Comparison of ENCODE assay signal across 30 cellular contexts in genomic region chr5:179287071-179287470, GRCh38. TPM values are rescaled to one million over a fixed set of nuclear protein-coding genes. Genes with fewer than 3 reads are reported as not detected.
A peak's percentile ranks its signal among the peaks of the same experiment; 100 is the strongest.
DNase-seq lines count a peak whose midpoint lies in the region; ATAC-seq and TF ChIP-seq lines count a peak whose summit lies in the region.
"Had no signal": no experiment of that assay in that cellular context is flagged by ENCODE, and none has a peak within 500 bp of the region (broad histone marks: within the 10 kb centered on the region; RNA-seq: fewer than 3 reads in every experiment).

No MANE protein-coding gene starts in this region.

- H3K27ac ChIP-seq in BLaER1 treated with 17β-estradiol and CSF1 and Interleukin-3, amounts not matched to agents 10 nM and 100 nM = no peak overlapping the region
- H3K27ac ChIP-seq in brain microvascular endothelial cell = no peak overlapping the region
- H3K27ac ChIP-seq: hepatocyte, KMS-11, parathyroid adenoma, stomach, transverse colon had no signal

- H3K9ac ChIP-seq in BLaER1 treated with 17β-estradiol and CSF1 and Interleukin-3, amounts not matched to agents 10 nM and 100 nM = peak overlapping the region in 3 of 11 experiments; percentile 17 to 36 (median 29); a peak in 2 of 22 replicates
- H3K9ac ChIP-seq: KMS-11, parathyroid adenoma had no signal

- TF ChIP-seq CTCF in glutamatergic neuron (IDR thresholded peaks at IDR 0.05; ENCODE audit: partially characterized antibody, unreplicated experiment) = no peak
- no peak for TF ChIP-seq CTCF in nephron (IDR thresholded peaks at IDR 0.05; ENCODE audit: unreplicated experiment in 3 of 3)
- no peak for TF ChIP-seq CTCF in brain microvascular endothelial cell (IDR thresholded peaks at IDR 0.05; ENCODE audit: low read depth, low read length, missing control alignments)

- no peaks in the 10 kb centered on the region for H3K36me3 ChIP-seq in BLaER1 treated with 17β-estradiol and CSF1 and Interleukin-3, amounts not matched to agents 10 nM and 100 nM
- no peaks in the 10 kb centered on the region for H3K36me3 ChIP-seq in brain microvascular endothelial cell (replicated peaks)
- H3K36me3 ChIP-seq: gastrocnemius medialis, stomach, transverse colon had no signal

- peak overlapping the region; percentile 59 for H3K4me3 Mint-ChIP-seq in glutamatergic neuron (ENCODE audit: unreplicated experiment)
- H3K4me3 Mint-ChIP-seq in nephron = no peak overlapping the region
- H3K4me3 Mint-ChIP-seq in stimulated activated effector memory CD8-positive, alpha-beta T cell treated with anti-CD3 and anti-CD28 coated beads, Interleukin-12 subunit alpha, Interleukin-12 subunit beta, amount 100 ng/mL, for 72 hours = no peak overlapping the region
- H3K4me3 Mint-ChIP-seq: activated CD4-positive, alpha-beta T cell treated with anti-CD3 and anti-CD28 coated beads for 36 hours; activated CD8-positive, alpha-beta T cell treated with anti-CD3 and anti-CD28 coated beads, Interleukin-2, amount 10 ng/mL, durations not matched to agents 7 days and 5 days; activated naive CD8-positive, alpha-beta T cell treated with anti-CD3 and anti-CD28 coated beads, Interleukin-2, amount 10 ng/mL, durations not matched to agents 7 days and 5 days; CD4-positive, CD25-positive, alpha-beta regulatory T cell; GM23338; HFFc6; mesothelial cell of epicardium; naive thymus-derived CD8-positive, alpha-beta T cell had no signal

- in situ Hi-C loops in brain microvascular endothelial cell (cut with HindIII; ENCODE audit: low pct_ligation_motif_present, low sequenced_read_pairs) = no loop called here

- H3K4me1 Mint-ChIP-seq in glutamatergic neuron (ENCODE audit: low read depth, unreplicated experiment) (peaks cover 29% of the 10 kb centered on the region), nephron (peaks cover 31% of the 10 kb centered on the region)
- no peaks in the 10 kb centered on the region for H3K4me1 Mint-ChIP-seq in stimulated activated effector memory CD8-positive, alpha-beta T cell treated with anti-CD3 and anti-CD28 coated beads, Interleukin-12 subunit alpha, Interleukin-12 subunit beta, amount 100 ng/mL, for 72 hours
- H3K4me1 Mint-ChIP-seq: activated CD4-positive, alpha-beta T cell treated with anti-CD3 and anti-CD28 coated beads for 36 hours; activated naive CD8-positive, alpha-beta T cell treated with anti-CD3 and anti-CD28 coated beads, Interleukin-2, amount 10 ng/mL, durations not matched to agents 7 days and 5 days; CD4-positive, CD25-positive, alpha-beta regulatory T cell; GM23338; naive thymus-derived CD8-positive, alpha-beta T cell had no signal

- no peaks in the 10 kb centered on the region for H3K27me3 ChIP-seq in BLaER1 treated with 17β-estradiol and CSF1 and Interleukin-3, amounts not matched to agents 10 nM and 100 nM
- no peaks in the 10 kb centered on the region for H3K27me3 ChIP-seq in brain microvascular endothelial cell (replicated peaks)
- H3K27me3 ChIP-seq: gastrocnemius medialis, hepatocyte, stomach, transverse colon had no signal

- H3K4me2 ChIP-seq in BLaER1 treated with 17β-estradiol and CSF1 and Interleukin-3, amounts not matched to agents 10 nM and 100 nM = peak overlapping the region in 9 of 11 experiments; percentile 41 to 90 (median 78); a peak in 19 of 22 replicates
- H3K4me2 ChIP-seq: GM23338, hepatocyte, KMS-11 had no signal

- ATAC-seq in stimulated activated effector memory CD8-positive, alpha-beta T cell treated with anti-CD3 and anti-CD28 coated beads, Interleukin-12 subunit alpha, Interleukin-12 subunit beta, amount 100 ng/mL, for 72 hours = peak; percentile 8
- ATAC-seq in GM21528 (IDR thresholded peaks at IDR 0.05; ENCODE audit: low FRiP score, unreplicated experiment) = no peak
- ATAC-seq: activated CD4-positive, alpha-beta T cell treated with anti-CD3 and anti-CD28 coated beads for 36 hours; activated CD8-positive, alpha-beta T cell treated with anti-CD3 and anti-CD28 coated beads, Interleukin-2, amount 10 ng/mL, durations not matched to agents 7 days and 5 days; gastrocnemius medialis; GM23338; naive thymus-derived CD8-positive, alpha-beta T cell had no signal

- H3K27ac Mint-ChIP-seq in glutamatergic neuron (ENCODE audit: unreplicated experiment) = no peak overlapping the region
- peak overlapping the region in 2 of 3 experiments; percentile 42 to 70 for H3K27ac Mint-ChIP-seq in nephron
- H3K27ac Mint-ChIP-seq in stimulated activated effector memory CD8-positive, alpha-beta T cell treated with anti-CD3 and anti-CD28 coated beads, Interleukin-12 subunit alpha, Interleukin-12 subunit beta, amount 100 ng/mL, for 72 hours = no peak overlapping the region
- H3K27ac Mint-ChIP-seq: activated CD4-positive, alpha-beta T cell treated with anti-CD3 and anti-CD28 coated beads for 36 hours; activated CD8-positive, alpha-beta T cell treated with anti-CD3 and anti-CD28 coated beads, Interleukin-2, amount 10 ng/mL, durations not matched to agents 7 days and 5 days; activated naive CD8-positive, alpha-beta T cell treated with anti-CD3 and anti-CD28 coated beads, Interleukin-2, amount 10 ng/mL, durations not matched to agents 7 days and 5 days; CD4-positive, CD25-positive, alpha-beta regulatory T cell; GM23338; HFFc6; mesothelial cell of epicardium; naive thymus-derived CD8-positive, alpha-beta T cell had no signal

- peak; percentile 17 for DNase-seq in glutamatergic neuron
- DNase-seq in stimulated activated effector memory CD8-positive, alpha-beta T cell treated with anti-CD3 and anti-CD28 coated beads, Interleukin-12 subunit alpha, Interleukin-12 subunit beta, amount 100 ng/mL, for 72 hours (ENCODE audit: low spot score in 2 of 2) = no peak
- DNase-seq in SIG-M5 (lab: John Stamatoyannopoulos, UW) = no peak
- DNase-seq in brain microvascular endothelial cell = no peak
- DNase-seq in AML-193 (lab: John Stamatoyannopoulos, UW) = no peak
- DNase-seq: activated CD4-positive, alpha-beta T cell treated with anti-CD3 and anti-CD28 coated beads for 36 hours; activated CD8-positive, alpha-beta T cell treated with anti-CD3 and anti-CD28 coated beads, Interleukin-2, amount 10 ng/mL, durations not matched to agents 7 days and 5 days; activated gamma-delta T cell; activated naive CD8-positive, alpha-beta T cell treated with anti-CD3 and anti-CD28 coated beads, Interleukin-2, amount 10 ng/mL, durations not matched to agents 7 days and 5 days; activated T-cell treated with anti-CD3 and anti-CD28 coated beads for 4 hours; CD4-positive, CD25-positive, alpha-beta regulatory T cell; DND-41; gastrocnemius medialis; HFFc6; MM.1S; NCI-H1436; stomach; transverse colon had no signal

- H3K36me3 Mint-ChIP-seq in glutamatergic neuron (ENCODE audit: unreplicated experiment) (peaks cover 6% of the 10 kb centered on the region), nephron (ENCODE audit: low read depth) (no peaks in the 10 kb centered on the region)
- no peaks in the 10 kb centered on the region for H3K36me3 Mint-ChIP-seq in stimulated activated effector memory CD8-positive, alpha-beta T cell treated with anti-CD3 and anti-CD28 coated beads, Interleukin-12 subunit alpha, Interleukin-12 subunit beta, amount 100 ng/mL, for 72 hours
- H3K36me3 Mint-ChIP-seq: activated naive CD8-positive, alpha-beta T cell treated with anti-CD3 and anti-CD28 coated beads, Interleukin-2, amount 10 ng/mL, durations not matched to agents 7 days and 5 days; CD4-positive, CD25-positive, alpha-beta regulatory T cell; mesothelial cell of epicardium had no signal

- H3K9me3 ChIP-seq in BLaER1 treated with 17β-estradiol and CSF1 and Interleukin-3, amounts not matched to agents 10 nM and 100 nM (replicated peaks in 1 of 11) = peaks cover 0 to 3% (median 0%) of the 10 kb centered on the region in 11 experiments; a peak in 2 of 22 replicates
- H3K9me3 ChIP-seq: gastrocnemius medialis, stomach, transverse colon had no signal

- H3K27me3 Mint-ChIP-seq in glutamatergic neuron (ENCODE audit: unreplicated experiment) = peaks cover 16% of the 10 kb centered on the region
- H3K27me3 Mint-ChIP-seq in nephron (ENCODE audit: low read depth) = peaks cover 15% of the 10 kb centered on the region
- H3K27me3 Mint-ChIP-seq: activated CD4-positive, alpha-beta T cell treated with anti-CD3 and anti-CD28 coated beads for 36 hours; CD4-positive, CD25-positive, alpha-beta regulatory T cell; naive thymus-derived CD8-positive, alpha-beta T cell had no signal

- H3K9me3 Mint-ChIP-seq in glutamatergic neuron (ENCODE audit: unreplicated experiment) (peaks cover 11% of the 10 kb centered on the region), nephron (peaks cover 7% of the 10 kb centered on the region)
- no peaks in the 10 kb centered on the region for H3K9me3 Mint-ChIP-seq in stimulated activated effector memory CD8-positive, alpha-beta T cell treated with anti-CD3 and anti-CD28 coated beads, Interleukin-12 subunit alpha, Interleukin-12 subunit beta, amount 100 ng/mL, for 72 hours
- H3K9me3 Mint-ChIP-seq: activated naive CD8-positive, alpha-beta T cell treated with anti-CD3 and anti-CD28 coated beads, Interleukin-2, amount 10 ng/mL, durations not matched to agents 7 days and 5 days; CD4-positive, CD25-positive, alpha-beta regulatory T cell; GM23338; HFFc6 had no signal

- H3K4me3 ChIP-seq in BLaER1 treated with 17β-estradiol and CSF1 and Interleukin-3, amounts not matched to agents 10 nM and 100 nM = no peak overlapping the region
- H3K4me3 ChIP-seq in brain microvascular endothelial cell (ENCODE audit: low read depth, low read length) = no peak overlapping the region
- H3K4me3 ChIP-seq: gastrocnemius medialis, GM23338, hepatocyte, stomach, transverse colon had no signal

- peaks cover 23 to 66% (median 59%) of the 10 kb centered on the region in 10 experiments; a peak in 19 of 20 replicates for H3K4me1 ChIP-seq in BLaER1 treated with 17β-estradiol and CSF1 and Interleukin-3, amounts not matched to agents 10 nM and 100 nM
- H3K4me1 ChIP-seq: parathyroid adenoma had no signal

- H4K20me1 ChIP-seq in BLaER1 treated with 17β-estradiol and CSF1 and Interleukin-3, amounts not matched to agents 10 nM and 100 nM = peaks cover 0 to 30% (median 0%) of the 10 kb centered on the region in 11 experiments; a peak in 7 of 22 replicates

RNA-seq across cellular contexts. Expression of gene ADAMTS2, which starts 58.2 kb away (rescaled TPM):
- total RNA-seq in glutamatergic neuron (ENCODE audit: unreplicated experiment) = 23.5 TPM
- total RNA-seq: activated CD4-positive, alpha-beta T cell treated with anti-CD3 and anti-CD28 coated beads for 36 hours; activated CD8-positive, alpha-beta T cell treated with anti-CD3 and anti-CD28 coated beads, Interleukin-2, amount 10 ng/mL, durations not matched to agents 7 days and 5 days; activated naive CD8-positive, alpha-beta T cell treated with anti-CD3 and anti-CD28 coated beads, Interleukin-2, amount 10 ng/mL, durations not matched to agents 7 days and 5 days; CD4-positive, CD25-positive, alpha-beta regulatory T cell; naive thymus-derived CD8-positive, alpha-beta T cell; NCI-H460; OCI-LY7; T-helper 2 cell treated with Interferon-gamma antibody and Interleukin-4, amounts not matched to agents 100 ng/mL and 5 ng/mL, for 36 hours had no signal

Comparison
In these comparisons a context has a peak if more than half of its experiments do, and no peak if none do; other contexts are left out.
1. H3K27ac Mint-ChIP-seq: peak in nephron (2 of 3); none in glutamatergic neuron (single experiment) and stimulated activated effector memory CD8-positive, alpha-beta T cell treated with anti-CD3 and anti-CD28 coated beads, Interleukin-12 subunit alpha, Interleukin-12 subunit beta, amount 100 ng/mL, for 72 hours (single experiment).